In the genomic region with DNA sequence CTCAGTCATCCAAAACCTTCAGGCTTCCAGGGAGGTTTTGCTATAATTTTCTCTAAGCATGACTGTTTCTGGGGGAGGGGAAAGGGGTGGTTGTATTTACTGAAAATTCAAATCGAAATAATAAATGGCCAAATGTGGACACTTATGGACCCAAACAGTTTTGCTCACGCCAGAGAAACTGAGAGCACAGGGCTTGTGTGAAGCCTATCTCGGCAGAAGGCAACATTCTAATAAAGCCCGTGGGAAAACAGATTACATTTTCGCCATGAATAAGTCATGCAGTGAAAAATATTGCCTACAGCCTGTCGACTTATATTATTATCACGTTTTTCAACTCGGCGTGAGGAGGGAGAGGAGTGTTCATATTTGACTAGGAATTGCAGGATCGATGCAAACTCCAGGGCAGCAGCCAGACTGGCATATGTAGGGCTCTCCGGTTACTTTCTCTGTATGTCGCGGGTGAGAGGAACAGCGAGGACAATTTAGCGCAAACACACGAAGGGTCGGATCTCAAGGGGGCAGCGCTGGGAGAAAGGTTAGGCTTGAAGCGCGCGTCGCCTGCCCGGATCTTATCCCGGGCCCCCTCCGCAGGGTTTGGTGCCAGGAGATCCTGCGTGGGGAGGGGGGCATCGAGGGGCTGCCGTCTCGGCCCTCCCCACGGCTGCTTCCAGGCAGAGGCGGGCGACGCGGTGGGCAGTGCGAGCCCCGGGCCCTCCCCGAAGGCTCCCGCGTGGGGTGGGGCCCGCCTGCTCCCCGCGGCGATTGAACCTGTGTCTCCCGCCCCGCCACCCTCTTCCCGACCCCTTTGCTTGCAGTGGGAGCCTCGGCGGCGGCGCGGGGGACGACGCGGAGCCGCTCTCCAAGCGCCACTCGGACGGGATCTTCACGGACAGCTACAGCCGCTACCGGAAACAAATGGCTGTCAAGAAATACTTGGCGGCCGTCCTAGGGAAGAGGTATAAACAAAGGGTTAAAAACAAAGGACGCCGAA, we compare ENCODE assay signal across 10 cellular contexts. TPM values are rescaled to one million over a fixed set of nuclear protein-coding genes. Genes with fewer than 3 reads are reported as not detected.
DNase-seq lines count a peak whose midpoint lies in the region; ATAC-seq lines count a peak whose summit lies in the region.
"Had no signal": no experiment of that assay in that cellular context is flagged by ENCODE, and none has a peak within 500 bp of the region (broad histone marks: within the 10 kb centered on the region; RNA-seq: fewer than 3 reads in every experiment).

No MANE protein-coding gene starts in this region.

- peaks cover 21% of the 10 kb centered on the region for H3K4me1 Mint-ChIP-seq in activated CD4-positive, alpha-beta T cell treated with anti-CD3 and anti-CD28 coated beads for 36 hours

- DNase-seq in activated CD4-positive, alpha-beta T cell treated with anti-CD3 and anti-CD28 coated beads for 36 hours = peak; percentile 6
- no peak for DNase-seq in activated CD4-positive, alpha-beta T cell treated with anti-CD3 and anti-CD28 coated beads, Interleukin-2, amount 50 U/mL, for 1 hour
- DNase-seq in SJSA1 (ENCODE audit: low read depth in 1 of 2, low spot score in 2 of 2) (no peak), GDM1 (lab: John Stamatoyannopoulos, UW) (no peak), KBM-7 (no peak)
- DNase-seq: DND-41, MV-4-11 had no signal

- in situ Hi-C loops in KBM-7 (cut with MboI; ENCODE audit: low pct_unique_long_range_greater_than_20kb, low sequenced_read_pairs) = no loop called here

- H3K9me3 ChIP-seq in SJSA1 (replicated peaks) = no peaks in the 10 kb centered on the region
- no peaks in the 10 kb centered on the region for H3K9me3 ChIP-seq in stomach smooth muscle (ENCODE audit: control insufficient read depth in 2 of 2, low read length in 2 of 2)

- no peak overlapping the region for H3K9ac ChIP-seq in stomach smooth muscle (ENCODE audit: low read length in 2 of 2)

- H3K4me3 ChIP-seq in SJSA1 (0 out of 2 replicates have a peak overlapping the region, but pooled peaks have one; percentile 3), iPS-11a (ENCODE audit: low read depth, low read length) (peak overlapping the region; percentile 24), stomach smooth muscle (ENCODE audit: low read length in 2 of 2) (peak overlapping the region; percentile 66 to 67)

- peaks cover 57% of the 10 kb centered on the region for H3K27me3 Mint-ChIP-seq in activated CD4-positive, alpha-beta T cell treated with anti-CD3 and anti-CD28 coated beads for 36 hours

- H3K27ac ChIP-seq in SJSA1 (no peak overlapping the region), stomach smooth muscle (ENCODE audit: low read length) (no peak overlapping the region)

- H3K9me3 Mint-ChIP-seq in activated CD4-positive, alpha-beta T cell treated with anti-CD3 and anti-CD28 coated beads for 36 hours (ENCODE audit: low read depth) = peaks cover 2% of the 10 kb centered on the region

- H3K36me3 ChIP-seq in SJSA1 (no peaks in the 10 kb centered on the region), stomach smooth muscle (ENCODE audit: control insufficient read depth in 2 of 2, insufficient read depth in 2 of 2, low read length in 2 of 2) (no peaks in the 10 kb centered on the region)

- CTCF ChIA-PET in activated CD4-positive, alpha-beta T cell treated with anti-CD3 and anti-CD28 coated beads for 36 hours (lab: Charles Lee) = interaction anchor here (0.6 kb wide), 1 partner anchor 772 kb away, joined by 3 read pairs; no protein-coding TSS in a partner anchor

- H3K27me3 ChIP-seq in SJSA1 (replicated peaks) (peaks cover 79% of the 10 kb centered on the region), stomach smooth muscle (ENCODE audit: control insufficient read depth in 1 of 2, insufficient read depth in 2 of 2, low read length in 2 of 2) (peaks cover 54 to 74% of the 10 kb centered on the region in 2 donors)

- intact Hi-C loops in activated CD4-positive, alpha-beta T cell treated with anti-CD3 and anti-CD28 coated beads for 36 hours (cut with DNase I, micrococcal nuclease) = no loop called here

- no peaks in the 10 kb centered on the region for H3K36me3 Mint-ChIP-seq in activated CD4-positive, alpha-beta T cell treated with anti-CD3 and anti-CD28 coated beads for 36 hours (ENCODE audit: low read depth)

- no peak for ATAC-seq in activated CD4-positive, alpha-beta T cell treated with anti-CD3 and anti-CD28 coated beads for 36 hours
- no peak for ATAC-seq in HG02571 (IDR thresholded peaks at IDR 0.05; ENCODE audit: unreplicated experiment)

- H3K4me1 ChIP-seq in SJSA1 (replicated peaks) (peaks cover 10% of the 10 kb centered on the region), stomach smooth muscle (ENCODE audit: control insufficient read depth, insufficient read depth, low read length) (peaks cover 39% of the 10 kb centered on the region)

- POLR2A ChIA-PET in activated CD4-positive, alpha-beta T cell treated with anti-CD3 and anti-CD28 coated beads for 36 hours (lab: Charles Lee) = no interaction called here

- peak overlapping the region; percentile 19 for H3K4me3 Mint-ChIP-seq in activated CD4-positive, alpha-beta T cell treated with anti-CD3 and anti-CD28 coated beads for 36 hours

- H3K27ac Mint-ChIP-seq in activated CD4-positive, alpha-beta T cell treated with anti-CD3 and anti-CD28 coated beads for 36 hours = no peak overlapping the region

RNA-seq across cellular contexts. Expression of a gene that starts 4.3 kb away (rescaled TPM):
- total RNA-seq in activated CD4-positive, alpha-beta T cell treated with anti-CD3 and anti-CD28 coated beads for 36 hours = not detected
- not detected in 2 replicates for total RNA-seq in SJSA1 (2014; rRNA removed; shearing (Covaris generic))

Comparison
In these comparisons a context has a peak if more than half of its experiments do, and no peak if none do; other contexts are left out.
1. H3K4me3 ChIP-seq: peak in every context shown above with its lines; median percentile 66 in stomach smooth muscle; 24 in iPS-11a; 3 in SJSA1.